In genomic region chr2:53422979-53423378, GRCh38 we compare ENCODE assay signal across 8 cellular contexts.
A peak's percentile ranks its signal among the peaks of the same experiment; 100 is the strongest.
DNase-seq lines count a peak whose midpoint lies in the region; ATAC-seq, FAIRE-seq and TF ChIP-seq lines count a peak whose summit lies in the region.

No MANE protein-coding gene starts in this region.

- 58 to 63% methylated on average over 3 of the region's 3 CpGs for WGBS in pancreas, 2 donors

- peak; percentile 80 for ATAC-seq in GM19455 (IDR thresholded peaks at IDR 0.05; ENCODE audit: unreplicated experiment)
- peak; percentile 51 for ATAC-seq in HG03460 (IDR thresholded peaks at IDR 0.05; ENCODE audit: unreplicated experiment)
- ATAC-seq in pancreas, result peak in 3 of 4 donors; percentile 55 to 78 (median 64)
- ATAC-seq in HG03196 (IDR thresholded peaks at IDR 0.05; ENCODE audit: unreplicated experiment), result no peak

- TF ChIP-seq CTCF in endothelial cell (IDR thresholded peaks at IDR 0.05; ENCODE audit: unreplicated experiment), result no peak
- TF ChIP-seq CTCF in pancreas (IDR thresholded peaks at IDR 0.05), result no peak
- TF ChIP-seq CTCF in CD14-positive monocyte (IDR thresholded peaks at IDR 0.05), result no peak

- H3K4me1 ChIP-seq in pancreas, result no peaks in the 10 kb centered on the region

- no peaks in the 10 kb centered on the region for H3K9me3 Mint-ChIP-seq in endothelial cell (ENCODE audit: unreplicated experiment)
- H3K9me3 Mint-ChIP-seq in CD14-positive monocyte, result peaks cover 0 to 3% (median 0%) of the 10 kb centered on the region in 7 donors

- H3K36me3 ChIP-seq in pancreas, result no peaks in the 10 kb centered on the region

- no peak for FAIRE-seq in RCC 7860 (lab: Jason Lieb, UNC)
- FAIRE-seq in pancreas (lab: Jason Lieb, UNC), result no peak

- intact Hi-C loops in pancreas (cut with DNase I), result no loop called here
- intact Hi-C loops in CD14-positive monocyte (cut with micrococcal nuclease), result no loop called here

- H3K36me3 Mint-ChIP-seq in endothelial cell (ENCODE audit: low read depth, unreplicated experiment) (no peaks in the 10 kb centered on the region), CD14-positive monocyte (no peaks in the 10 kb centered on the region)

- no peak overlapping the region for H3K27ac ChIP-seq in pancreas

- no peaks in the 10 kb centered on the region for H3K4me1 Mint-ChIP-seq in endothelial cell (ENCODE audit: unreplicated experiment)
- no peaks in the 10 kb centered on the region for H3K4me1 Mint-ChIP-seq in CD14-positive monocyte

- no peaks in the 10 kb centered on the region for H3K27me3 ChIP-seq in pancreas

- H3K27me3 Mint-ChIP-seq in endothelial cell (ENCODE audit: unreplicated experiment) (no peaks in the 10 kb centered on the region), CD14-positive monocyte (ENCODE audit: low read depth in 3 of 3) (peaks cover 0 to 6% (median 3%) of the 10 kb centered on the region in 3 donors)

- H3K4me3 Mint-ChIP-seq in endothelial cell (ENCODE audit: unreplicated experiment), result no peak overlapping the region
- H3K4me3 Mint-ChIP-seq in CD14-positive monocyte, result no peak overlapping the region

- DNase-seq in GF-D8 (lab: John Stamatoyannopoulos, UW) (peak; percentile 33), RCC 7860 (ENCODE audit: low spot score) (peak; percentile 37), endothelial cell (ENCODE audit: low spot score) (peak; percentile 42), pancreas (peak in 2 of 6 donors; percentile 7 to 22), CD14-positive monocyte (ENCODE audit: low spot score) (no peak)

- H3K4me3 ChIP-seq in pancreas, result no peak overlapping the region

- no peaks in the 10 kb centered on the region for H3K9me3 ChIP-seq in pancreas

- no peak overlapping the region for H3K27ac Mint-ChIP-seq in endothelial cell (ENCODE audit: unreplicated experiment)
- no peak overlapping the region for H3K27ac Mint-ChIP-seq in CD14-positive monocyte
